In genomic region chr10:123035467-123036086, GRCh38 we compare ENCODE assay signal across 18 cellular contexts. TPM values are rescaled to one million over a fixed set of nuclear protein-coding genes. Genes with fewer than 3 reads are reported as not detected.
A peak's percentile ranks its signal among the peaks of the same experiment; 100 is the strongest.
DNase-seq lines count a peak whose midpoint lies in the region; ATAC-seq, FAIRE-seq and TF ChIP-seq lines count a peak whose summit lies in the region.
"Had no signal": no experiment of that assay in that cellular context is flagged by ENCODE, and none has a peak within 500 bp of the region (broad histone marks: within the 10 kb centered on the region; RNA-seq: fewer than 3 reads in every experiment).

No MANE protein-coding gene starts in this region.

- no peak overlapping the region for H2BK15ac ChIP-seq in neuronal stem cell (ENCODE audit: low read length)

- no peaks in the 10 kb centered on the region for H3K4me1 ChIP-seq in K562 (replicated peaks in 1 of 2; ENCODE audit: control insufficient read depth in 2 of 2, insufficient read depth in 2 of 2, low read length in 2 of 2)
- peaks cover 11 to 52% (median 28%) of the 10 kb centered on the region in 4 donors for H3K4me1 ChIP-seq in liver (ENCODE audit: control insufficient read depth in 4 of 4, insufficient read depth in 4 of 4, low read length in 3 of 4)
- peaks cover 0 to 6% of the 10 kb centered on the region in 2 donors for H3K4me1 ChIP-seq in neuronal stem cell (ENCODE audit: control insufficient read depth in 2 of 2, insufficient read depth in 1 of 2, low read depth in 1 of 2, low read length in 2 of 2)

- H4K8ac ChIP-seq in neuronal stem cell (ENCODE audit: low read depth, low read length), result no peak overlapping the region

- peak overlapping the region; percentile 21 for H3K14ac ChIP-seq in neuronal stem cell (ENCODE audit: low read length)

- no peak overlapping the region for H4K91ac ChIP-seq in neuronal stem cell (ENCODE audit: low read depth, low read length, poor library complexity)

- in situ Hi-C loops in K562 (cut with MboI), result loop anchor here (25.0 kb wide), 1 partner anchor 927 kb away; no protein-coding TSS in a partner anchor

- TF ChIP-seq EP300 in K562 (IDR thresholded peaks at IDR 0.05; ENCODE audit: low read length), result no peak

- H3K18ac ChIP-seq in neuronal stem cell (ENCODE audit: low read length), result no peak overlapping the region

- H3K9ac ChIP-seq in K562 (ENCODE audit: insufficient read depth in 1 of 2, low read depth in 2 of 2, low read length in 2 of 2) (no peak overlapping the region), liver (ENCODE audit: low read depth in 1 of 2, low read length in 2 of 2) (no peak overlapping the region), neuronal stem cell (ENCODE audit: low read depth, low read length, poor library complexity) (no peak overlapping the region)

- no peaks in the 10 kb centered on the region for H3K27me3 ChIP-seq in K562 (ENCODE audit: control insufficient read depth in 2 of 2, insufficient read depth in 2 of 2, low read length in 2 of 2)
- no peaks in the 10 kb centered on the region for H3K27me3 ChIP-seq in liver (ENCODE audit: control insufficient read depth in 4 of 4, insufficient read depth in 4 of 4, low read length in 3 of 4)
- H3K27me3 ChIP-seq in neuronal stem cell (ENCODE audit: control insufficient read depth in 3 of 3, insufficient read depth in 3 of 3, low read depth in 1 of 3, low read length in 3 of 3), result no peaks in the 10 kb centered on the region

- no peak overlapping the region for H3K27ac ChIP-seq in K562 (ENCODE audit: extremely low read depth, low read depth, low read length)
- H3K27ac ChIP-seq in liver (ENCODE audit: low read depth in 1 of 2, low read length in 2 of 2), result peak overlapping the region; percentile 6 to 59
- H3K27ac ChIP-seq in neuronal stem cell (replicated peaks; ENCODE audit: low read length), result no peak overlapping the region

- no peak for TF ChIP-seq CTCF in K562 (IDR thresholded peaks at IDR 0.05 in 2 of 3, conservative IDR thresholded peaks at IDR 0.05 in 1 of 3; ENCODE audit: insufficient read depth in 2 of 3, low read depth in 1 of 3, low read length in 3 of 3)
- no peak for TF ChIP-seq CTCF in liver (IDR thresholded peaks at IDR 0.05; ENCODE audit: low read depth, low read length, missing input control)

- no peak overlapping the region for H2AK5ac ChIP-seq in neuronal stem cell (ENCODE audit: low read depth, low read length)

- no peaks in the 10 kb centered on the region for H4K20me1 ChIP-seq in K562 (replicated peaks; ENCODE audit: control insufficient read depth, insufficient read depth, low read length)

- H3K9me1 ChIP-seq in K562 (ENCODE audit: control insufficient read depth, insufficient read depth, low read length), result no peaks in the 10 kb centered on the region

- H3K4me2 ChIP-seq in K562 (ENCODE audit: insufficient read depth, low read length) (no peak overlapping the region), neuronal stem cell (ENCODE audit: insufficient read depth, low read length, poor library complexity, severe bottlenecking) (no peak overlapping the region)
- H3K4me2 ChIP-seq: GM23338 had no signal

- H3K79me2 ChIP-seq in K562 (ENCODE audit: control insufficient read depth, insufficient read depth, low read length), result no peaks in the 10 kb centered on the region

- no peak for ATAC-seq in K562
- ATAC-seq: GM23338, HCT116 had no signal

- no peak overlapping the region for H2BK5ac ChIP-seq in neuronal stem cell (ENCODE audit: low read length)

- no peaks in the 10 kb centered on the region for H3K9me3 ChIP-seq in K562 (replicated peaks; ENCODE audit: control insufficient read depth, insufficient read depth, low read depth, low read length)
- H3K9me3 ChIP-seq in liver (ENCODE audit: control insufficient read depth in 4 of 4, low read length in 3 of 4), result peaks cover 0 to 6% (median 0%) of the 10 kb centered on the region in 4 donors
- no peaks in the 10 kb centered on the region for H3K9me3 ChIP-seq in neuronal stem cell (replicated peaks in 1 of 2; ENCODE audit: control insufficient read depth in 2 of 2, insufficient read depth in 1 of 2, low read depth in 1 of 2, low read length in 2 of 2)

- no peaks in the 10 kb centered on the region for H3K79me1 ChIP-seq in neuronal stem cell (ENCODE audit: low read depth, low read length)

- 43% methylated on average over 6 of the region's 8 CpGs for WGBS in K562 (ENCODE audit: insufficient coverage, low coverage, missing lambda C conversion rate)
- 48% methylated on average over 8 of the region's 8 CpGs for WGBS in liver
- no CpG with 5 or more reads among the region's 8 CpGs for WGBS in neuronal stem cell (ENCODE audit: extremely low coverage in 2 of 2, insufficient read length in 2 of 2, insufficient replicate concordance in 1 of 2), 2 donors

- TF ChIP-seq RAD21 in K562 (CRISPR knock-in tag; conservative IDR thresholded peaks at IDR 0.05 in 1 of 2, IDR thresholded peaks at IDR 0.05 in 1 of 2) (no peak), liver (IDR thresholded peaks at IDR 0.05) (no peak)

- no peak overlapping the region for H3K4ac ChIP-seq in neuronal stem cell (ENCODE audit: low read length)

- H3K23ac ChIP-seq in neuronal stem cell (ENCODE audit: low read depth, low read length, poor library complexity), result no peak overlapping the region

- FAIRE-seq in K562 (lab: Jason Lieb, UNC), result no peak
- FAIRE-seq: GM12891, GM18507 had no signal

- CTCF ChIA-PET in K562 (lab: Yijun Ruan, JAX; ENCODE audit: low intra/inter-chr PET ratio), result no interaction called here

- DNase-seq in K562 (ENCODE audit: extremely low read depth in 1 of 4, low spot score in 3 of 4) (no peak), neuronal stem cell (ENCODE audit: low spot score) (no peak), NCI-H1930 (lab: John Stamatoyannopoulos, UW) (no peak), iPS-NIHi7 (ENCODE audit: extremely low spot score) (no peak), amygdala (lab: John Stamatoyannopoulos, UW) (no peak)
- DNase-seq: C1 segment of cervical spinal cord; Calu3; CD4-positive, alpha-beta memory T cell; COR-L47; DMS53; DMS79 treated with DMSO at 0.1 percent for 48 hours; GF-D8; H9 had no signal

- no peak overlapping the region for H2BK12ac ChIP-seq in neuronal stem cell (ENCODE audit: low read length)

- intact Hi-C loops in K562 (cut with micrococcal nuclease), result no loop called here

- no peak overlapping the region for H2AFZ ChIP-seq in K562 (ENCODE audit: low read depth, low read length)
- H2AFZ ChIP-seq in neuronal stem cell (ENCODE audit: low read length), result no peak overlapping the region
- H2AFZ ChIP-seq: GM23338 had no signal

- H3K36me3 ChIP-seq in K562 (ENCODE audit: control insufficient read depth, insufficient read depth, low read length) (no peaks in the 10 kb centered on the region), liver (ENCODE audit: control insufficient read depth in 4 of 4, insufficient read depth in 3 of 4, low read depth in 1 of 4, low read length in 3 of 4) (peaks cover 1 to 17% (median 4%) of the 10 kb centered on the region in 4 donors), neuronal stem cell (replicated peaks in 1 of 2; ENCODE audit: control insufficient read depth in 2 of 2, insufficient read depth in 2 of 2, low read length in 2 of 2) (peaks cover 2 to 3% of the 10 kb centered on the region in 2 donors)

- H3K4me3 ChIP-seq in K562 (no peak overlapping the region), liver (ENCODE audit: low read depth in 1 of 3, low read length in 3 of 3) (no peak overlapping the region), neuronal stem cell (ENCODE audit: low read length in 2 of 2) (no peak overlapping the region)
- H3K4me3 ChIP-seq: GM23338 had no signal

- no TSS peak for BruUV-seq in K562 (replicated peaks; lab: Mats Ljungman, UMichigan)

- no peak for TF ChIP-seq POLR2A in K562 (conservative IDR thresholded peaks at IDR 0.05)

- POLR2A ChIA-PET in K562 (lab: Yijun Ruan, JAX), result interaction anchor here (1.1 kb wide), 1 partner anchor 11 kb away, joined by 4 read pairs; no protein-coding TSS in a partner anchor

- no peak overlapping the region for H2BK120ac ChIP-seq in neuronal stem cell (ENCODE audit: low read depth, low read length)

RNA-seq across cellular contexts. Expression of gene ACADSB, which starts 26.8 kb away (rescaled TPM):
- total RNA-seq in K562 (2011; cell fraction: chromatin; rRNA removed; ENCODE audit: low replicate concordance), result 4.9 and 17.0 TPM in 2 replicates
- 2.0 and 4.6 TPM in 2 replicates for total RNA-seq in K562 (2011; cell fraction: nucleolus; rRNA removed)
- 3.4 and 5.6 TPM in 2 replicates for total RNA-seq in K562 (2011; cell fraction: nucleoplasm; rRNA removed)
- total RNA-seq in K562 (2014; rRNA removed) (2.9 TPM in 2 replicates), K562 (2014; rRNA removed; fragmentation: Illumina TruSeq; extraction: Trizol) (4.0 and 5.7 TPM in 2 replicates), K562 (2015; rRNA removed; fragmentation: Illumina TruSeq; extraction: Trizol) (4.6 TPM in 2 replicates), K562 (2021) (7.8 and 8.0 TPM in 2 replicates), liver (100 to 1,000 TPM in 1 of 2 donors, 10 to 100 TPM in 1; 97.9 to 164 TPM)
- polyA plus RNA-seq in K562 (2011; rRNA removed) (8.0 TPM in 2 replicates), K562 (2014; fragmentation: Illumina TruSeq; extraction: Trizol) (5.0 and 5.8 TPM in 2 replicates), K562 (2014; fragmentation: Nextera tagmentation; extraction: Ambion mirVana) (1 to 10 TPM; 4.7 to 9.1 TPM), K562 (2014; rRNA removed) (5.5 and 6.0 TPM in 2 replicates), liver (100 to 1,000 TPM; 103 to 118 TPM)
- polyA plus RNA-seq in K562 (2011; cell fraction: cytosol; rRNA removed), result 1.2 and 2.4 TPM in 2 replicates
- 6.6 and 15.4 TPM in 2 replicates for polyA plus RNA-seq in K562 (2011; cell fraction: nucleus; rRNA removed)
- polyA plus RNA-seq in K562 (2012), result 3.4 TPM in 2 replicates
- 6.0 and 6.2 TPM in 2 replicates for polyA minus RNA-seq in K562 (2011; rRNA and poly(A)+ RNA removed)
- polyA minus RNA-seq in K562 (2011; cell fraction: cytosol; rRNA and poly(A)+ RNA removed), result 2.4 and 3.2 TPM in 2 replicates
- polyA minus RNA-seq in K562 (2011; cell fraction: nucleus; rRNA and poly(A)+ RNA removed), result 3.1 and 6.6 TPM in 2 replicates
- 7.1 TPM for polyA plus RNA-seq in neuronal stem cell (2013, experiment 1 of 2)
- 7.2 TPM for polyA plus RNA-seq in neuronal stem cell (2013, experiment 2 of 2)

RNA-seq across cellular contexts. Expression of gene IKZF5, which starts 27.0 kb away (rescaled TPM):
- 9.1 and 30.0 TPM in 2 replicates for total RNA-seq in K562 (2011; cell fraction: chromatin; rRNA removed; ENCODE audit: low replicate concordance)
- total RNA-seq in K562 (2011; cell fraction: nucleolus; rRNA removed), result 5.0 and 6.7 TPM in 2 replicates
- total RNA-seq in K562 (2011; cell fraction: nucleoplasm; rRNA removed), result 12.0 and 18.2 TPM in 2 replicates
- total RNA-seq in K562 (2014; rRNA removed), result 3.8 and 5.4 TPM in 2 replicates
- total RNA-seq in K562 (2014; rRNA removed; fragmentation: Illumina TruSeq; extraction: Trizol), result 6.1 and 8.5 TPM in 2 replicates
- total RNA-seq in K562 (2015; rRNA removed; fragmentation: Illumina TruSeq; extraction: Trizol), result 4.4 and 5.4 TPM in 2 replicates
- total RNA-seq in K562 (2021), result 11.3 and 12.7 TPM in 2 replicates
- polyA plus RNA-seq in K562 (2011; rRNA removed), result 12.4 and 12.5 TPM in 2 replicates
- 5.4 and 6.6 TPM in 2 replicates for polyA plus RNA-seq in K562 (2011; cell fraction: cytosol; rRNA removed)
- 12.2 and 12.3 TPM in 2 replicates for polyA plus RNA-seq in K562 (2011; cell fraction: nucleus; rRNA removed)
- 4.7 and 7.7 TPM in 2 replicates for polyA plus RNA-seq in K562 (2012)
- polyA plus RNA-seq in K562 (2014; fragmentation: Illumina TruSeq; extraction: Trizol), result 12.9 and 19.6 TPM in 2 replicates
- 10 to 100 TPM; 11.2 to 13.8 TPM for polyA plus RNA-seq in K562 (2014; fragmentation: Nextera tagmentation; extraction: Ambion mirVana)
- 8.5 and 13.6 TPM in 2 replicates for polyA plus RNA-seq in K562 (2014; rRNA removed)
- polyA minus RNA-seq in K562 (2011; rRNA and poly(A)+ RNA removed), result 13.9 and 15.3 TPM in 2 replicates
- polyA minus RNA-seq in K562 (2011; cell fraction: cytosol; rRNA and poly(A)+ RNA removed), result 4.0 and 5.3 TPM in 2 replicates
- polyA minus RNA-seq in K562 (2011; cell fraction: nucleus; rRNA and poly(A)+ RNA removed), result 5.5 and 10.9 TPM in 2 replicates
- total RNA-seq in liver, result 1 to 10 TPM; 6.4 to 7.9 TPM
- 1 to 10 TPM; 5.0 to 9.4 TPM for polyA plus RNA-seq in liver
- polyA plus RNA-seq in neuronal stem cell (2013, experiment 1 of 2), result 10.5 TPM
- 10.2 TPM for polyA plus RNA-seq in neuronal stem cell (2013, experiment 2 of 2)

RNA-seq across cellular contexts. Expression of gene PSTK, which starts 55.4 kb away (rescaled TPM):
- total RNA-seq in K562 (2011; cell fraction: chromatin; rRNA removed; ENCODE audit: low replicate concordance), result 7.6 and 11.3 TPM in 2 replicates
- 4.2 and 6.6 TPM in 2 replicates for total RNA-seq in K562 (2011; cell fraction: nucleolus; rRNA removed)
- 9.5 and 17.5 TPM in 2 replicates for total RNA-seq in K562 (2011; cell fraction: nucleoplasm; rRNA removed)
- total RNA-seq in K562 (2014; rRNA removed) (10.5 and 13.2 TPM in 2 replicates), K562 (2014; rRNA removed; fragmentation: Illumina TruSeq; extraction: Trizol) (16.3 and 18.9 TPM in 2 replicates), K562 (2015; rRNA removed; fragmentation: Illumina TruSeq; extraction: Trizol) (12.7 and 13.8 TPM in 2 replicates), K562 (2021) (14.3 and 17.0 TPM in 2 replicates), liver (1 to 10 TPM; 2.3 to 4.6 TPM)
- polyA plus RNA-seq in K562 (2011; rRNA removed) (18.9 and 21.5 TPM in 2 replicates), K562 (2014; fragmentation: Illumina TruSeq; extraction: Trizol) (16.3 and 16.4 TPM in 2 replicates), K562 (2014; fragmentation: Nextera tagmentation; extraction: Ambion mirVana) (10 to 100 TPM; 46.5 to 49.7 TPM), K562 (2014; rRNA removed) (19.3 and 23.3 TPM in 2 replicates), liver (1 to 10 TPM; 2.4 to 5.1 TPM)
- polyA plus RNA-seq in K562 (2011; cell fraction: cytosol; rRNA removed), result 7.3 and 11.0 TPM in 2 replicates
- polyA plus RNA-seq in K562 (2011; cell fraction: nucleus; rRNA removed), result 8.7 and 9.7 TPM in 2 replicates
- polyA plus RNA-seq in K562 (2012), result 11.5 and 14.8 TPM in 2 replicates
- 12.3 and 12.8 TPM in 2 replicates for polyA minus RNA-seq in K562 (2011; rRNA and poly(A)+ RNA removed)
- polyA minus RNA-seq in K562 (2011; cell fraction: cytosol; rRNA and poly(A)+ RNA removed), result 4.7 and 4.9 TPM in 2 replicates
- 5.4 and 7.1 TPM in 2 replicates for polyA minus RNA-seq in K562 (2011; cell fraction: nucleus; rRNA and poly(A)+ RNA removed)
- 11.0 TPM for polyA plus RNA-seq in neuronal stem cell (2013, experiment 1 of 2)
- 11.8 TPM for polyA plus RNA-seq in neuronal stem cell (2013, experiment 2 of 2)

Comparison
In these comparisons a context has a peak if more than half of its experiments do, and no peak if none do; other contexts are left out.
1. H3K27ac ChIP-seq: peak in liver (2 of 2); none in K562 (single experiment) and neuronal stem cell (single experiment).
2. RNA of gene ACADSB, which starts 26.8 kb away (total RNA-seq): 97.9 to 164 TPM in liver; 2.0 to 17.0 TPM in K562; every median in the first group is over 4 times any median in the second.